In the genomic region with DNA sequence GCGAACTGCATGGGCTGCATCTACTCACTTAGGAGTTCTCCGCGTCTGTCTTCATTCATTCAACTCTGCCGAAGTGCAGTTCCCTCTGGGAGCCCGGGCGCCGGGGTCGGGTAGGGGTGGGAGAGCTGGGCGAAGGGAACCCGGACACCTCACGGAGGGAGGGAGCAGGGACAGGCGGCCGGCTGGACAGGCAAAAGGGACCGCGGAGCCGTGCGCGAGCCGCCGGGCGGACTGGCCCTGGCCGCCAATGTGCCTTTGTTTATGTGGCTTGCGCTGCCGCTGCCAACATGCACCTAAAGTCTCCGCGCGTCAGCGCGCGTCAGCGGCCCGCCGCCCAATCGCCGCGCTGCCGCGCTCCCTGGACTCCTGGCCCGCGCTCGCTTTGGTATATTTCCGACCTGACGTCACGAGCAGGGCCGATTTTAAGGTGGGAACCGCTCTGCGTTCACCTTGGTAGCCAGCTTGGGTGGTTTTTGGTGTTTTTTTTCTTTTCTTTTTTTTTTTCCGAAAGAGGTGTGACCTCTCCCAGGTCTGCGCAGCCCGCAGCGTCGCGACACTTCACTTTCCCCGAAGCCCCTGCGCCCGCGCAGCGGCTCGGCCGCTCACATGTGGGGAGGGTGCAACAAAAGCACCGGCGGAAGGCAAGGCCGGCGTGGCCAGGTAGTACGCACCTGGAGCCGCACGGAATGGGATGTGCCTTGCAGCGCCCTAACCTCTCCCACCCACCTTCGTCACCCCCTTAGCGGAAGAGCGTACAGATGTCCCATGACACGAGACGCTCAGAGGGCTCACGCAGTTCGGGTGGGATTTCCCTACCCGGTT, we compare ENCODE assay signal across 8 cellular contexts. TPM values are rescaled to one million over a fixed set of nuclear protein-coding genes. Genes with fewer than 3 reads are reported as not detected.
DNase-seq lines count a peak whose midpoint lies in the region; ATAC-seq and TF ChIP-seq lines count a peak whose summit lies in the region.

A gene (minus strand): TSS at position 270 of the 822 bp plus-strand sequence. CDS start 2,535 bp downstream, outside the sequence.

- ATAC-seq in GM19372 (IDR thresholded peaks at IDR 0.05; ENCODE audit: low read depth, unreplicated experiment) (peak; percentile 75), HG03469 (IDR thresholded peaks at IDR 0.05; ENCODE audit: unreplicated experiment) (peak; percentile 58), lung (ENCODE audit: insufficient read depth, low FRiP score) (peak; percentile 80)
- ATAC-seq in activated CD8-positive, alpha-beta T cell treated with anti-CD3 and anti-CD28 coated beads for 36 hours, result peak; percentile 56

- no peak for TF ChIP-seq CTCF in activated CD8-positive, alpha-beta T cell treated with anti-CD3 and anti-CD28 coated beads for 36 hours (IDR thresholded peaks at IDR 0.05)
- no peak for TF ChIP-seq CTCF in lung (IDR thresholded peaks at IDR 0.05; ENCODE audit: control extremely low read depth, extremely low read depth)

- CTCF ChIA-PET in activated CD8-positive, alpha-beta T cell treated with anti-CD3 and anti-CD28 coated beads for 36 hours (lab: Charles Lee), result interaction anchor here (3.3 kb wide), 2 partner anchors 67 to 256 kb away, joined by 26 to 33 read pairs; no protein-coding TSS in a partner anchor

- peak within 1 kb of the TSS; percentile 98 for H3K27ac Mint-ChIP-seq in activated CD8-positive, alpha-beta T cell treated with anti-CD3 and anti-CD28 coated beads for 36 hours

- no peaks in the 10 kb centered on the region for H3K27me3 Mint-ChIP-seq in activated CD8-positive, alpha-beta T cell treated with anti-CD3 and anti-CD28 coated beads for 36 hours

- intact Hi-C loops in activated CD8-positive, alpha-beta T cell treated with anti-CD3 and anti-CD28 coated beads for 36 hours (cut with micrococcal nuclease), result loop anchor here (5.0 to 10.0 kb wide), 2 partner anchors 255 to 562 kb away; no protein-coding TSS in a partner anchor

- H3K9ac ChIP-seq in BLaER1 treated with 17β-estradiol and CSF1 and Interleukin-3, amounts not matched to agents 10 nM and 100 nM, result peak within 1 kb of the TSS; percentile 75 to 98 (median 83)
- H3K9ac ChIP-seq in duodenal mucosa (ENCODE audit: low read depth in 1 of 2, low read length in 2 of 2), result peak within 1 kb of the TSS; percentile 86 to 99

- H3K27me3 ChIP-seq in BLaER1 treated with 17β-estradiol and CSF1 and Interleukin-3, amounts not matched to agents 10 nM and 100 nM, result peaks cover 38 to 62% (median 59%) of the 10 kb centered on the region in 11 experiments
- H3K27me3 ChIP-seq in duodenal mucosa (ENCODE audit: control insufficient read depth in 1 of 2, insufficient read depth in 2 of 2, low read length in 2 of 2) (no peaks in the 10 kb centered on the region), lung (ENCODE audit: control insufficient read depth, insufficient read depth) (no peaks in the 10 kb centered on the region)

- H3K4me1 Mint-ChIP-seq in activated CD8-positive, alpha-beta T cell treated with anti-CD3 and anti-CD28 coated beads for 36 hours (ENCODE audit: low read depth), result peaks cover 43% of the 10 kb centered on the region

- peak within 1 kb of the TSS; percentile 68 to 94 (median 82) for H3K4me3 ChIP-seq in BLaER1 treated with 17β-estradiol and CSF1 and Interleukin-3, amounts not matched to agents 10 nM and 100 nM
- peak within 1 kb of the TSS; percentile 76 to 96 for H3K4me3 ChIP-seq in duodenal mucosa (ENCODE audit: low read depth in 1 of 2, low read length in 2 of 2)
- peak within 1 kb of the TSS; percentile 77 for H3K4me3 ChIP-seq in lung

- H3K4me3 Mint-ChIP-seq in activated CD8-positive, alpha-beta T cell treated with anti-CD3 and anti-CD28 coated beads for 36 hours, result peak within 1 kb of the TSS; percentile 82

- H3K4me1 ChIP-seq in BLaER1 treated with 17β-estradiol and CSF1 and Interleukin-3, amounts not matched to agents 10 nM and 100 nM, result peaks cover 10 to 32% (median 27%) of the 10 kb centered on the region in 10 experiments; a peak in 19 of 20 replicates
- H3K4me1 ChIP-seq in duodenal mucosa (ENCODE audit: control insufficient read depth in 1 of 2, insufficient read depth in 2 of 2, low read length in 2 of 2) (peaks cover 6 to 16% of the 10 kb centered on the region in 2 donors), lung (ENCODE audit: control insufficient read depth in 2 of 2, insufficient read depth in 2 of 2, low read length in 2 of 2) (peaks cover 3 to 7% of the 10 kb centered on the region in 2 donors)

- DNase-seq in NCI-H82 treated with DMSO at 0.1 percent for 48 hours (lab: John Stamatoyannopoulos, UW; ENCODE audit: unreplicated experiment) (peak; percentile 60), lung (ENCODE audit: low spot score) (peak; percentile 89)
- peak; percentile 96 for DNase-seq in activated CD8-positive, alpha-beta T cell treated with anti-CD3 and anti-CD28 coated beads for 36 hours
- DNase-seq in stimulated activated CD4-positive, alpha-beta T cell treated with anti-CD3 and anti-CD28 coated beads, TNF-alpha, amount 100 ng/mL, for 4 hours (ENCODE audit: low read depth in 3 of 3), result peak; percentile 65 to 86 (median 85)

- peaks cover 48% of the 10 kb centered on the region for H3K36me3 Mint-ChIP-seq in activated CD8-positive, alpha-beta T cell treated with anti-CD3 and anti-CD28 coated beads for 36 hours (ENCODE audit: low read depth)

- WGBS in lung, 2 donors, result 0 to 1% methylated on average over 75 to 76 of the region's 76 CpGs

- POLR2A ChIA-PET in activated CD8-positive, alpha-beta T cell treated with anti-CD3 and anti-CD28 coated beads for 36 hours (lab: Charles Lee), result interaction anchor here (0.6 to 5.0 kb wide), 6 partner anchors 8 to 104 kb away, joined by 3 to 37 read pairs (median 4); a partner anchor contains a TSS

- peak within 1 kb of the TSS; percentile 90 to 100 (median 100) for H3K4me2 ChIP-seq in BLaER1 treated with 17β-estradiol and CSF1 and Interleukin-3, amounts not matched to agents 10 nM and 100 nM

- no peaks in the 10 kb centered on the region for H3K9me3 Mint-ChIP-seq in activated CD8-positive, alpha-beta T cell treated with anti-CD3 and anti-CD28 coated beads for 36 hours

- peaks cover 19 to 33% (median 30%) of the 10 kb centered on the region in 11 experiments for H3K9me3 ChIP-seq in BLaER1 treated with 17β-estradiol and CSF1 and Interleukin-3, amounts not matched to agents 10 nM and 100 nM (replicated peaks in 1 of 11)
- no peaks in the 10 kb centered on the region for H3K9me3 ChIP-seq in duodenal mucosa (ENCODE audit: control insufficient read depth in 1 of 2, low read length in 2 of 2)
- no peaks in the 10 kb centered on the region for H3K9me3 ChIP-seq in lung (ENCODE audit: control insufficient read depth in 2 of 2, insufficient read depth in 1 of 2, low read length in 1 of 2)

- H3K27ac ChIP-seq in BLaER1 treated with 17β-estradiol and CSF1 and Interleukin-3, amounts not matched to agents 10 nM and 100 nM, result peak within 1 kb of the TSS; percentile 56 to 99 (median 84); a peak in 21 of 22 replicates
- H3K27ac ChIP-seq in duodenal mucosa (ENCODE audit: low read depth, low read length), result peak within 1 kb of the TSS; percentile 98
- peak within 1 kb of the TSS; percentile 96 to 100 for H3K27ac ChIP-seq in lung (ENCODE audit: low read depth in 1 of 2, low read length in 1 of 2)

- H4K20me1 ChIP-seq in BLaER1 treated with 17β-estradiol and CSF1 and Interleukin-3, amounts not matched to agents 10 nM and 100 nM, result peaks cover 0 to 13% (median 0%) of the 10 kb centered on the region in 11 experiments; a peak in 5 of 22 replicates

- peaks cover 0 to 22% (median 0%) of the 10 kb centered on the region in 11 experiments; a peak in 3 of 22 replicates for H3K36me3 ChIP-seq in BLaER1 treated with 17β-estradiol and CSF1 and Interleukin-3, amounts not matched to agents 10 nM and 100 nM
- H3K36me3 ChIP-seq in duodenal mucosa (ENCODE audit: control insufficient read depth in 1 of 2, insufficient read depth in 2 of 2, low read length in 2 of 2) (peaks cover 0 to 8% of the 10 kb centered on the region in 2 donors), lung (ENCODE audit: control insufficient read depth in 2 of 2, insufficient read depth in 2 of 2, low read length in 2 of 2) (peaks cover 0 to 10% of the 10 kb centered on the region in 2 donors)

RNA-seq across cellular contexts. Expression of the gene that starts here (rescaled TPM):
- 10 to 100 TPM; 57.6 to 61.6 TPM for total RNA-seq in activated CD8-positive, alpha-beta T cell treated with anti-CD3 and anti-CD28 coated beads for 36 hours
- 1 to 10 TPM; 4.2 to 7.9 TPM for total RNA-seq in lung
- polyA plus RNA-seq in lung, result 1 to 10 TPM; 3.7 to 7.0 TPM

Comparison
In these comparisons a context has a peak if more than half of its experiments do, and no peak if none do; other contexts are left out.
1. Peak in every context shown above with its lines: DNase-seq, ATAC-seq, H3K4me3 ChIP-seq and H3K27ac ChIP-seq.
2. RNA of the gene that starts here (total RNA-seq): 57.6 to 61.6 TPM in activated CD8-positive, alpha-beta T cell treated with anti-CD3 and anti-CD28 coated beads for 36 hours; 4.2 to 7.9 TPM in lung; every median in the first group is over 4 times any median in the second.